Comparison of ENCODE assay signal across 8 cellular contexts in genomic region chr2:199911877-199912161, GRCh38. TPM values are rescaled to one million over a fixed set of nuclear protein-coding genes. Genes with fewer than 3 reads are reported as not detected.
DNase-seq lines count a peak whose midpoint lies in the region; ATAC-seq and TF ChIP-seq lines count a peak whose summit lies in the region.

No MANE protein-coding gene starts in this region.

- 0 to 1% methylated on average over 13 of the region's 13 CpGs for WGBS in GM23248 (ENCODE audit: low coverage in 1 of 2, low lambda C conversion rate in 2 of 2, missing lambda C conversion rate in 2 of 2), 2 experiments

- no peaks in the 10 kb centered on the region for H3K27me3 Mint-ChIP-seq in WTC11 (ENCODE audit: low read depth)

- no peak for DNase-seq in GM23248
- DNase-seq in WTC11 (ENCODE audit: low spot score) = no peak
- no peak for DNase-seq in left ventricle myocardium inferior
- no peak for DNase-seq in pons (ENCODE audit: low spot score)
- DNase-seq in SIG-M5 (lab: John Stamatoyannopoulos, UW) = no peak

- peaks cover 33% of the 10 kb centered on the region for H3K36me3 Mint-ChIP-seq in WTC11

- H3K4me3 ChIP-seq in GM23248 = peak overlapping the region; percentile 94
- H3K4me3 ChIP-seq in left ventricle myocardium inferior = peak overlapping the region; percentile 81
- H3K4me3 ChIP-seq in skeletal muscle satellite cell (ENCODE audit: low read length) = peak overlapping the region; percentile 96

- H3K79me2 ChIP-seq in GM23248 (ENCODE audit: insufficient read depth) = peaks cover 50% of the 10 kb centered on the region

- 0 out of 2 replicates have a peak, but pooled peaks cover 4% of the 10 kb centered on the region for H3K36me3 ChIP-seq in GM23248 (ENCODE audit: low read depth)
- peaks cover 10% of the 10 kb centered on the region for H3K36me3 ChIP-seq in left ventricle myocardium inferior
- peaks cover 4% of the 10 kb centered on the region for H3K36me3 ChIP-seq in skeletal muscle satellite cell (ENCODE audit: insufficient read depth, low read length)

- peak overlapping the region; percentile 92 for H2AFZ ChIP-seq in GM23248

- no peaks in the 10 kb centered on the region for H3F3A ChIP-seq in GM23248 (ENCODE audit: insufficient read depth)

- peaks cover 13% of the 10 kb centered on the region for H3K9me3 Mint-ChIP-seq in WTC11

- CTCF ChIA-PET in WTC11 (lab: Charles Lee) = interaction anchor here (2.3 kb wide), 1 partner anchor 207 kb away, joined by 5 read pairs; no protein-coding TSS in a partner anchor

- no peaks in the 10 kb centered on the region for H4K20me1 ChIP-seq in GM23248 (ENCODE audit: insufficient read depth)

- peak overlapping the region; percentile 99 for H3K27ac Mint-ChIP-seq in WTC11

- H3K27ac ChIP-seq in GM23248 (peak overlapping the region; percentile 93), left ventricle myocardium inferior (replicated peaks) (peak overlapping the region; percentile 97)

- peaks cover 21% of the 10 kb centered on the region for H3K4me1 Mint-ChIP-seq in WTC11

- TF ChIP-seq CTCF in WTC11 (IDR thresholded peaks at IDR 0.05) (no peak), left ventricle myocardium inferior (IDR thresholded peaks at IDR 0.05; ENCODE audit: borderline replicate concordance) (no peak)

- H3K4me3 Mint-ChIP-seq in WTC11 = peak overlapping the region; percentile 97

- ATAC-seq in WTC11 (no peak), HG02763 (IDR thresholded peaks at IDR 0.05; ENCODE audit: unreplicated experiment) (no peak), GM18870 (IDR thresholded peaks at IDR 0.05; ENCODE audit: unreplicated experiment) (no peak)

- POLR2A ChIA-PET in WTC11 (lab: Charles Lee) = no interaction called here

- peak overlapping the region; percentile 82 for H3K4me2 ChIP-seq in GM23248 (ENCODE audit: unreplicated experiment)
- peak overlapping the region; percentile 94 for H3K4me2 ChIP-seq in skeletal muscle satellite cell (ENCODE audit: low read length)

- no peaks in the 10 kb centered on the region for H3K9me3 ChIP-seq in GM23248 (ENCODE audit: low read depth)
- H3K9me3 ChIP-seq in left ventricle myocardium inferior (replicated peaks) = peaks cover 2% of the 10 kb centered on the region
- no peaks in the 10 kb centered on the region for H3K9me3 ChIP-seq in skeletal muscle satellite cell (replicated peaks; ENCODE audit: low read length)

- H3K4me1 ChIP-seq in GM23248 (ENCODE audit: insufficient read depth) = peaks cover 25% of the 10 kb centered on the region; the same call in 1 of the 2 replicates
- peaks cover 36% of the 10 kb centered on the region for H3K4me1 ChIP-seq in left ventricle myocardium inferior
- H3K4me1 ChIP-seq in skeletal muscle satellite cell (ENCODE audit: control insufficient read depth, insufficient read depth, low read length) = peaks cover 16% of the 10 kb centered on the region

- H3K27me3 ChIP-seq in GM23248 (replicated peaks; ENCODE audit: insufficient read depth) (no peaks in the 10 kb centered on the region), left ventricle myocardium inferior (ENCODE audit: low read depth) (no peaks in the 10 kb centered on the region), skeletal muscle satellite cell (ENCODE audit: control insufficient read depth, insufficient read depth, low read length) (no peaks in the 10 kb centered on the region)

- in situ Hi-C loops in GM23248 (cut with MboI) = no loop called here

- H3K9ac ChIP-seq in GM23248 = peak overlapping the region; percentile 96
- H3K9ac ChIP-seq in skeletal muscle satellite cell (ENCODE audit: low read depth, low read length) = peak overlapping the region; percentile 98

- intact Hi-C loops in left ventricle myocardium inferior (cut with micrococcal nuclease) = no loop called here

- no peaks in the 10 kb centered on the region for H3K9me2 ChIP-seq in GM23248 (ENCODE audit: insufficient read depth)

TF ChIP-seq in WTC11, 78 proteins besides CTCF, POLR2A, EP300 and RAD21:
- TF ChIP-seq OVOL2 (CRISPR knock-in tag; IDR thresholded peaks at IDR 0.05; ENCODE audit: borderline replicate concordance) (no peak), CREM (CRISPR knock-in tag; IDR thresholded peaks at IDR 0.05) (no peak), TEAD1 (CRISPR knock-in tag; IDR thresholded peaks at IDR 0.05) (no peak), ZNF317 (CRISPR knock-in tag; IDR thresholded peaks at IDR 0.05; ENCODE audit: borderline replicate concordance, low read depth) (no peak), MXD4 (CRISPR knock-in tag; IDR thresholded peaks at IDR 0.05; ENCODE audit: borderline replicate concordance) (no peak), RORB (CRISPR knock-in tag; IDR thresholded peaks at IDR 0.05) (no peak), KAT7 (CRISPR knock-in tag; IDR thresholded peaks at IDR 0.05; ENCODE audit: borderline replicate concordance) (0 out of 2 replicates have a peak, but pooled peaks have one; percentile 3), SMAD3 (CRISPR knock-in tag; IDR thresholded peaks at IDR 0.05; ENCODE audit: borderline replicate concordance) (0 out of 2 replicates have a peak, but pooled peaks have one; percentile 17)

RNA-seq across cellular contexts. Expression of gene C2orf69, which starts 0.7 kb away (rescaled TPM):
- total RNA-seq in GM23248 (2014; rRNA removed; shearing (Covaris generic)) = 14.5 and 19.9 TPM in 2 replicates
- 19.3 and 19.9 TPM in 2 replicates for polyA plus RNA-seq in GM23248 (2016; fragmentation: Nextera tagmentation; extraction: Ambion mirVana)
- 25.8 to 29.9 TPM (median 26.5 TPM) in 3 replicates for total RNA-seq in WTC11 (2021)
- 8.0 TPM for total RNA-seq in left ventricle myocardium inferior
- total RNA-seq in skeletal muscle satellite cell (2012; rRNA removed) = 21.0 and 22.7 TPM in 2 replicates

RNA-seq across cellular contexts. Expression of gene TYW5, which starts 43.5 kb away (rescaled TPM):
- 5.3 and 6.6 TPM in 2 replicates for total RNA-seq in GM23248 (2014; rRNA removed; shearing (Covaris generic))
- polyA plus RNA-seq in GM23248 (2016; fragmentation: Nextera tagmentation; extraction: Ambion mirVana) = 7.0 TPM in 2 replicates
- 13.5 to 15.2 TPM (median 13.8 TPM) in 3 replicates for total RNA-seq in WTC11 (2021)
- total RNA-seq in left ventricle myocardium inferior = 2.9 TPM
- 5.0 and 9.1 TPM in 2 replicates for total RNA-seq in skeletal muscle satellite cell (2012; rRNA removed)

RNA-seq across cellular contexts. Expression of gene MAIP1, which starts 43.6 kb away (rescaled TPM):
- 7.2 and 15.5 TPM in 2 replicates for total RNA-seq in GM23248 (2014; rRNA removed; shearing (Covaris generic))
- polyA plus RNA-seq in GM23248 (2016; fragmentation: Nextera tagmentation; extraction: Ambion mirVana) = 18.6 and 18.7 TPM in 2 replicates
- 25.0 to 29.3 TPM (median 27.0 TPM) in 3 replicates for total RNA-seq in WTC11 (2021)
- 22.7 TPM for total RNA-seq in left ventricle myocardium inferior
- total RNA-seq in skeletal muscle satellite cell (2012; rRNA removed) = 29.7 and 31.7 TPM in 2 replicates
